In the genomic region with DNA sequence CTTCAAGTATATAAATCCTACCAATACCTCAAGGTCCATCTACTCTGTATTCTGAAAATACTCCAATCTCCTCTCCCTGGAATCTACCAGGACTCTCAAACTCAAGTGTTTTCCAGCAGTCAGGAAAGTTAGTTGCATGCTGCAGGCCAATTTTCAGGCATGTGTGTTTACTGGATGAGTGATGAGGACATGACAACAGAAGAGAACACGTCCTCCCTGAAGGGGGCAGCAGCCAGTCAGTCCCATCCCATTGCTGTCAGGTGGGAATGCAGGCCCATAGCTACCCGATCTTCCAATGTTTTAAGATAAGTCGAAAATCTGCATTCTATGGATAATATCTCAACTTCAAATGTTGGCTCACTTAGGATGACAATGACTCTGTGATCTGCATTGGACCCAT, we compare ENCODE assay signal across 12 cellular contexts.
DNase-seq lines count a peak whose midpoint lies in the region; ATAC-seq and TF ChIP-seq lines count a peak whose summit lies in the region.
"Had no signal": no experiment of that assay in that cellular context is flagged by ENCODE, and none has a peak within 500 bp of the region (broad histone marks: within the 10 kb centered on the region; RNA-seq: fewer than 3 reads in every experiment).

No MANE protein-coding gene starts in this region.

- ATAC-seq in GM21576 (IDR thresholded peaks at IDR 0.05; ENCODE audit: unreplicated experiment), result no peak
- no peak for ATAC-seq in HG03139 (IDR thresholded peaks at IDR 0.05; ENCODE audit: unreplicated experiment)
- ATAC-seq: Panc1 had no signal

- TF ChIP-seq CTCF in GM20000 (IDR thresholded peaks at IDR 0.05; ENCODE audit: extremely low read depth, missing control alignments), result no peak

- DNase-seq in Ammon's horn (ENCODE audit: low spot score) (peak; percentile 13), GM20000 (ENCODE audit: low spot score) (peak; percentile 12), SHP77 treated with DMSO at 0.1 percent for 48 hours (lab: John Stamatoyannopoulos, UW) (peak; percentile 12), islet precursor cell (peak; percentile 68), HK-2 (ENCODE audit: unreplicated experiment) (no peak)
- DNase-seq in stimulated activated CD4-positive, alpha-beta T cell treated with anti-CD3 and anti-CD28 coated beads, Interleukin-4, amount 100 ng/mL, for 1 hour, result no peak
- DNase-seq: activated CD4-positive, CD25-positive, alpha-beta regulatory T cell treated with anti-CD3 and anti-CD28 coated beads, Interleukin-2, amount 50 U/mL, for 72 hours; activated effector memory CD4-positive, alpha-beta T cell treated with Interleukin-2 at 50 U/mL for 16 hours; cerebellar nuclear complex had no signal

Comparison
In these comparisons a context has a peak if more than half of its experiments do, and no peak if none do; other contexts are left out.
1. DNase-seq: peak in Ammon's horn (single experiment), GM20000 (single experiment), SHP77 treated with DMSO at 0.1 percent for 48 hours (single experiment) and islet precursor cell (single experiment); none in stimulated activated CD4-positive, alpha-beta T cell treated with anti-CD3 and anti-CD28 coated beads, Interleukin-4, amount 100 ng/mL, for 1 hour (single experiment) and HK-2 (single experiment).